In genomic region chr6:110514818-110515217, GRCh38 we compare ENCODE assay signal across 21 cellular contexts. TPM values are rescaled to one million over a fixed set of nuclear protein-coding genes. Genes with fewer than 3 reads are reported as not detected.
DNase-seq lines count a peak whose midpoint lies in the region; ATAC-seq, FAIRE-seq and TF ChIP-seq lines count a peak whose summit lies in the region.
"Had no signal": no experiment of that assay in that cellular context is flagged by ENCODE, and none has a peak within 500 bp of the region (broad histone marks: within the 10 kb centered on the region; RNA-seq: fewer than 3 reads in every experiment).

No MANE protein-coding gene starts in this region.

- SMC1A ChIA-PET in GM12878 (lab: Charles Lee; ENCODE audit: uncharacterized antibody, unreplicated experiment) = no interaction called here

- no peak overlapping the region for H2AFZ ChIP-seq in GM12878 (ENCODE audit: control insufficient read depth, low read depth, low read length)
- H2AFZ ChIP-seq: GM23338 had no signal

- no peaks in the 10 kb centered on the region for H3K4me1 ChIP-seq in GM12878 (ENCODE audit: control insufficient read depth, insufficient read depth, low read length)

- POLR2A ChIA-PET in GM12878 (lab: Charles Lee) = no interaction called here
- POLR2A ChIA-PET in RWPE1 (lab: Yijun Ruan, JAX; ENCODE audit: low non-redundant PET) = no interaction called here

- TF ChIP-seq POLR2A in GM12878 (IDR thresholded peaks at IDR 0.05; ENCODE audit: low read depth, low read length) = no peak

- intact Hi-C loops in GM12878 (cut with micrococcal nuclease; ENCODE audit: unreplicated experiment) = no loop called here

- H4K20me1 ChIP-seq in GM12878 (ENCODE audit: control insufficient read depth, insufficient read depth) = no peaks in the 10 kb centered on the region

- no peak overlapping the region for H3K4me2 ChIP-seq in GM12878 (ENCODE audit: control insufficient read depth, insufficient read depth)
- H3K4me2 ChIP-seq: GM23338 had no signal

- RAD21 ChIA-PET in GM12878 (lab: Charles Lee; ENCODE audit: unreplicated experiment) = no interaction called here

- H3K4me1 Mint-ChIP-seq in effector memory CD8-positive, alpha-beta T cell (ENCODE audit: low read depth in 2 of 2) = no peaks in the 10 kb centered on the region
- H3K4me1 Mint-ChIP-seq in endothelial cell (ENCODE audit: unreplicated experiment) = no peaks in the 10 kb centered on the region

- TF ChIP-seq EP300 in GM12878 (IDR thresholded peaks at IDR 0.05; ENCODE audit: borderline replicate concordance in 1 of 2, control insufficient read depth in 1 of 2, low read depth in 2 of 2, low read length in 2 of 2) = no peak

- H3K36me3 Mint-ChIP-seq in effector memory CD8-positive, alpha-beta T cell (ENCODE audit: insufficient read depth) = no peaks in the 10 kb centered on the region
- no peaks in the 10 kb centered on the region for H3K36me3 Mint-ChIP-seq in endothelial cell (ENCODE audit: low read depth, unreplicated experiment)

- BruUV-seq in GM12878 (replicated peaks; lab: Mats Ljungman, UMichigan) = no TSS peak

- in situ Hi-C loops in GM12878 (cut with MboI) = no loop called here

- H3K4me3 Mint-ChIP-seq in effector memory CD8-positive, alpha-beta T cell = no peak overlapping the region
- H3K4me3 Mint-ChIP-seq in endothelial cell (ENCODE audit: unreplicated experiment) = no peak overlapping the region
- H3K4me3 Mint-ChIP-seq: GM23338 had no signal

- no peak for FAIRE-seq in GM12878 (lab: Jason Lieb, UNC)
- FAIRE-seq: GM19239, RCC 7860 had no signal

- no peak overlapping the region for H3K4me3 ChIP-seq in GM12878
- H3K4me3 ChIP-seq: GM23338, SJSA1 had no signal

- H3K27ac Mint-ChIP-seq in effector memory CD8-positive, alpha-beta T cell = no peak overlapping the region
- no peak overlapping the region for H3K27ac Mint-ChIP-seq in endothelial cell (ENCODE audit: unreplicated experiment)
- H3K27ac Mint-ChIP-seq: GM23338 had no signal

- no peaks in the 10 kb centered on the region for H3K79me2 ChIP-seq in GM12878 (ENCODE audit: control insufficient read depth, insufficient read depth, low read length)

- H3K9ac ChIP-seq in GM12878 (ENCODE audit: control insufficient read depth, insufficient read depth, low read length) = no peak overlapping the region

- peaks cover 11 to 30% of the 10 kb centered on the region in 2 donors for H3K27me3 Mint-ChIP-seq in effector memory CD8-positive, alpha-beta T cell
- H3K27me3 Mint-ChIP-seq in endothelial cell (ENCODE audit: unreplicated experiment) = no peaks in the 10 kb centered on the region

- no peaks in the 10 kb centered on the region; a peak in 1 of 4 replicates for H3K27me3 ChIP-seq in GM12878 (replicated peaks in 1 of 2; ENCODE audit: control insufficient read depth in 2 of 2, insufficient read depth in 2 of 2, low read length in 1 of 2)
- H3K27me3 ChIP-seq: SJSA1 had no signal

- H3K27ac ChIP-seq in GM12878 (ENCODE audit: control insufficient read depth, insufficient read depth) (no peak overlapping the region), RWPE1 (no peak overlapping the region)
- H3K27ac ChIP-seq: HL-60, SJSA1 had no signal

- no peak for TF ChIP-seq CTCF in GM12878 (IDR thresholded peaks at IDR 0.05 in 2 of 3, conservative IDR thresholded peaks at IDR 0.05 in 1 of 3; ENCODE audit: control insufficient read depth in 2 of 3, extremely low read depth in 1 of 3, insufficient read depth in 1 of 3, low read depth in 3 of 3, low read length in 3 of 3)
- no peak for TF ChIP-seq CTCF in RWPE1 (conservative IDR thresholded peaks at IDR 0.05; ENCODE audit: low read depth)
- no peak for TF ChIP-seq CTCF in endothelial cell (IDR thresholded peaks at IDR 0.05; ENCODE audit: unreplicated experiment)

- no peaks in the 10 kb centered on the region for H3K36me3 ChIP-seq in GM12878 (ENCODE audit: control insufficient read depth in 2 of 2, insufficient read depth in 2 of 2, low read length in 1 of 2)
- H3K36me3 ChIP-seq: SJSA1 had no signal

- no peak for TF ChIP-seq RAD21 in GM12878 (IDR thresholded peaks at IDR 0.05; ENCODE audit: insufficient read depth, low read depth, low read length)

- DNase-seq in CD1c-positive myeloid dendritic cell (ENCODE audit: extremely low spot score) (peak; percentile 35), MV-4-11 (lab: John Stamatoyannopoulos, UW) (peak; percentile 85), OCI-M1 (lab: John Stamatoyannopoulos, UW) (peak; percentile 79), GM12878 (ENCODE audit: low read depth, low spot score) (no peak), RWPE1 (ENCODE audit: low spot score) (no peak), endothelial cell (ENCODE audit: low spot score) (no peak)
- DNase-seq in effector memory CD8-positive, alpha-beta T cell = no peak
- DNase-seq: C1 segment of cervical spinal cord; Caco-2; KG1; MM.1S; NCI-H2227 treated with DMSO at 0.1 percent for 48 hours; NCI-H526; NK-92 treated with Interleukin-12 subunit alpha and Interleukin-12 subunit beta, amount 100 ng/mL, for 24 hours had no signal

- H3K9me3 Mint-ChIP-seq in effector memory CD8-positive, alpha-beta T cell = no peaks in the 10 kb centered on the region
- no peaks in the 10 kb centered on the region for H3K9me3 Mint-ChIP-seq in endothelial cell (ENCODE audit: unreplicated experiment)

- CTCF ChIA-PET in GM12878 (lab: Yijun Ruan, JAX) (no interaction called here), RWPE1 (lab: Yijun Ruan, JAX) (no interaction called here)

- no peaks in the 10 kb centered on the region for H3K9me3 ChIP-seq in GM12878 (replicated peaks; ENCODE audit: control insufficient read depth, insufficient read depth, low read length)
- H3K9me3 ChIP-seq: Caco-2, SJSA1 had no signal

- ATAC-seq in GM12878 (peak; percentile 37; the same call in 1 of the 3 replicates), HG03342 (IDR thresholded peaks at IDR 0.05; ENCODE audit: unreplicated experiment) (no peak)
- ATAC-seq in effector memory CD8-positive, alpha-beta T cell (replicated peaks) = no peak
- ATAC-seq: GM23338 had no signal

- WGBS in GM12878 (ENCODE audit: insufficient coverage, insufficient replicate concordance, low lambda C conversion rate, missing lambda C conversion rate) = 23% methylated on average over 4 of the region's 4 CpGs

TF ChIP-seq in GM12878, 131 proteins besides CTCF, POLR2A, EP300 and RAD21:
- TF ChIP-seq SPI1 (IDR thresholded peaks at IDR 0.05; ENCODE audit: borderline replicate concordance, insufficient read depth, low read depth, low read length) (peak; percentile 91), BHLHE40 (IDR thresholded peaks at IDR 0.05; ENCODE audit: borderline replicate concordance in 1 of 2, low read depth in 2 of 2, low read length in 1 of 2) (no peak), JUNB (IDR thresholded peaks at IDR 0.05) (0 out of 2 replicates have a peak, but pooled peaks have one; percentile 14), DPF2 (IDR thresholded peaks at IDR 0.05) (peak; percentile 47; the same call in 1 of the 2 replicates), MTA2 (IDR thresholded peaks at IDR 0.05; ENCODE audit: low read depth) (peak; percentile 80), CHD2 (IDR thresholded peaks at IDR 0.05; ENCODE audit: borderline replicate concordance, low read depth, low read length) (no peak), HDAC2 (IDR thresholded peaks at IDR 0.05) (no peak), BCL11A (IDR thresholded peaks at IDR 0.05; ENCODE audit: low read depth, low read length) (peak; percentile 29; the same call in 1 of the 2 replicates)

RNA-seq across cellular contexts. Expression of gene SLC22A16, which starts 38.4 kb away (rescaled TPM):
- not detected in 2 replicates for total RNA-seq in GM12878 (2013; cell fraction: nucleolus; rRNA removed)
- total RNA-seq in GM12878 (2014; rRNA removed) (not detected in 2 replicates), GM12878 (2014; rRNA removed; fragmentation: Illumina TruSeq; extraction: Trizol) (not detected in 2 replicates), GM12878 (2021) (not detected in 2 replicates), endothelial cell (ENCODE audit: unreplicated experiment) (0.54 TPM)
- not detected for polyA plus RNA-seq in GM12878 (2011; ENCODE audit: low read depth)
- polyA plus RNA-seq in GM12878 (2011; rRNA removed) (not detected in 2 replicates), GM12878 (2014; fragmentation: Illumina TruSeq; extraction: Trizol) (not detected in 2 replicates), GM12878 (2014; fragmentation: Nextera tagmentation; extraction: Ambion mirVana) (not detected), GM12878 (2014; rRNA removed) (not detected in 2 replicates), GM12878 (2016; fragmentation: Nextera tagmentation; extraction: Ambion mirVana) (not detected)
- not detected in 2 replicates for polyA plus RNA-seq in GM12878 (2011; cell fraction: cytosol; rRNA removed)
- not detected in 2 replicates for polyA plus RNA-seq in GM12878 (2011; cell fraction: nucleus; rRNA removed)
- not detected in 2 replicates for polyA plus RNA-seq in GM12878 (2012)
- not detected in 2 replicates for polyA minus RNA-seq in GM12878 (2011; rRNA and poly(A)+ RNA removed)
- polyA minus RNA-seq in GM12878 (2011; cell fraction: cytosol; rRNA and poly(A)+ RNA removed) = not detected in 2 replicates
- polyA minus RNA-seq in GM12878 (2011; cell fraction: nucleus; rRNA and poly(A)+ RNA removed) = not detected in 2 replicates
- total RNA-seq: A172, Caco-2, SJSA1 had no signal

Comparison
In these comparisons a context has a peak if more than half of its experiments do, and no peak if none do; other contexts are left out.
1. DNase-seq: peak in CD1c-positive myeloid dendritic cell (single experiment), MV-4-11 (single experiment) and OCI-M1 (single experiment); none in GM12878 (single experiment), effector memory CD8-positive, alpha-beta T cell (0 of 3), RWPE1 (single experiment) and endothelial cell (single experiment).